Comparison of ENCODE assay signal across 2 cellular contexts in genomic region chr4:63106600-63106999, GRCh38.
TF ChIP-seq lines count a peak whose summit lies in the region.

No MANE protein-coding gene starts in this region.

TF ChIP-seq in HepG2, 621 proteins besides CTCF, POLR2A, EP300 and RAD21:
- TF ChIP-seq ZBTB8A (CRISPR knock-in tag; IDR thresholded peaks at IDR 0.05; ENCODE audit: borderline replicate concordance, low read depth): no peak
- peak; percentile 91 to 95 for TF ChIP-seq MAFK (conservative IDR thresholded peaks at IDR 0.05 in 1 of 2, IDR thresholded peaks at IDR 0.05 in 1 of 2; ENCODE audit: low read length in 2 of 2)
- peak; percentile 96 for TF ChIP-seq MAFF (IDR thresholded peaks at IDR 0.05; ENCODE audit: low read depth, low read length)

TF ChIP-seq in H1, 55 proteins besides CTCF, POLR2A, EP300 and RAD21:
- TF ChIP-seq PHF8 (conservative IDR thresholded peaks at IDR 0.05; ENCODE audit: low read depth, low read length): no peak
- TF ChIP-seq MAFK (IDR thresholded peaks at IDR 0.05; ENCODE audit: low read depth, low read length): peak; percentile 55
TF ChIP-seq in H1: peak in this region for 1.
